21 cellular contexts compared by ENCODE assay signal in genomic region chr3:193915613-193916012, GRCh38.
"Had no signal": no experiment of that assay in that cellular context is flagged by ENCODE, and none has a peak within 500 bp of the region (broad histone marks: within the 10 kb centered on the region; RNA-seq: fewer than 3 reads in every experiment).

No MANE protein-coding gene starts in this region.

- H3K9me3 Mint-ChIP-seq: dendritic cell treated with granulocyte-macrophage colony-stimulating factor and Interleukin-4, amounts not matched to agents 40 ng/mL and 50 ng/mL, for 4 days; effector memory CD8-positive, alpha-beta T cell; endodermal cell; mesothelial cell of epicardium had no signal

- H3K27me3 Mint-ChIP-seq: effector memory CD8-positive, alpha-beta T cell had no signal

- H3K4me1 ChIP-seq: colonic mucosa, gastrocnemius medialis had no signal

- H3K27ac ChIP-seq: colonic mucosa, epithelial cell of prostate, esophagus squamous epithelium, gastrocnemius medialis, heart right ventricle, lower lobe of right lung had no signal

- DNase-seq: colonic mucosa; cortex of kidney; effector CD8-positive, alpha-beta T cell; effector memory CD8-positive, alpha-beta T cell; endodermal cell; esophagus squamous epithelium; foreskin fibroblast; foreskin melanocyte; gastrocnemius medialis; glutamatergic neuron; head of caudate nucleus; heart right ventricle; hippocampal formation; left colon; left ventricle myocardium superior; lower lobe of right lung; mesenchymal stem cell; mucosa of descending colon had no signal

- H3K27me3 ChIP-seq: colonic mucosa, esophagus squamous epithelium, gastrocnemius medialis had no signal

- H3K9me3 ChIP-seq: colonic mucosa, esophagus squamous epithelium, gastrocnemius medialis, heart right ventricle, lower lobe of right lung, mucosa of descending colon had no signal

- H3K36me3 Mint-ChIP-seq: mesothelial cell of epicardium had no signal

- H3K4me3 Mint-ChIP-seq: dendritic cell treated with granulocyte-macrophage colony-stimulating factor and Interleukin-4, amounts not matched to agents 40 ng/mL and 50 ng/mL, for 4 days; effector memory CD8-positive, alpha-beta T cell; endodermal cell; mesothelial cell of epicardium had no signal

- H3K4me3 ChIP-seq: colonic mucosa, esophagus squamous epithelium, gastrocnemius medialis, heart right ventricle, lower lobe of right lung, mucosa of descending colon had no signal

- H3K27ac Mint-ChIP-seq: dendritic cell treated with granulocyte-macrophage colony-stimulating factor and Interleukin-4, amounts not matched to agents 40 ng/mL and 50 ng/mL, for 4 days; effector memory CD8-positive, alpha-beta T cell; endodermal cell had no signal

- H3K36me3 ChIP-seq: colonic mucosa, esophagus squamous epithelium, gastrocnemius medialis, heart right ventricle, lower lobe of right lung had no signal
